Comparison of ENCODE assay signal across 10 cellular contexts in the genomic region with DNA sequence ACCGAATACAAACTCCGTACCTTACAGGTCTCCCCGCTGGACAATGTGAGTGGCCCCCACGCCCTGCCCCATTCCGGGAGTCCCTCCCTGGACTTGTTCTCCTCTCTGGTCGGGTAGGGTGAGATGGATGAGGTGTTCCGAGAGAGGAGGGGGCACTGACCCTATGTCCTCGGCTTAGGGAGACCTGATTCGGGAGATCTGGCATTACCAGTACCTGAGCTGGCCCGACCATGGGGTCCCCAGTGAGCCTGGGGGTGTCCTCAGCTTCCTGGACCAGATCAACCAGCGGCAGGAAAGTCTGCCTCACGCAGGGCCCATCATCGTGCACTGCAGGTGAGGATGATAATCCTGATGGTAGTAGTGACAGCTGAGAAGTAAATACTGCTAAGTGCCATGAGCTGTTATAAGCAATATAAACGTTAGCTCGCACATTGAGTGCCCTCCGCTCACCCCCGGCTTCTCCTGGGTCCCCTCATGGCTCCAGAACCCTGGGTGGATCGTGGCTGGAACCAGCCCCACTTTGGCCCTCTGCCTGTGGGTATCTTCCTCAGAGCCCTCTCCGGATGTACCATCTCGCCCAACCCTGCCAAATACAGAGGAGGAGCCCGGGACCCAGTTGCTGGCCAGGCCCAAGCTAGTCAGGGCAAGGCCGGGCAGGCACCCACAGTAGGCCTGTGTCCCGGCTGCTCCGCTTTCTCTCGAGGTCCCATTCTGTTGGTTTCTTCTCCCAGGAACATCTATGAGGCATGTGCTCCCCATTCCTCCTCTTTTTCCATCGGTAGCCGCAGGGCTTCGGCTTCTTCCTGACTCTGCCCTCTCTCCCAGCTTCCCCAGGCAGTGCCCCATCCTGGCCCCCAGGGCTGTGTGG. TPM values are rescaled to one million over a fixed set of nuclear protein-coding genes. Genes with fewer than 3 reads are reported as not detected.
A peak's percentile ranks its signal among the peaks of the same experiment; 100 is the strongest.
DNase-seq lines count a peak whose midpoint lies in the region; ATAC-seq, FAIRE-seq and TF ChIP-seq lines count a peak whose summit lies in the region.
"Had no signal": no experiment of that assay in that cellular context is flagged by ENCODE, and none has a peak within 500 bp of the region (broad histone marks: within the 10 kb centered on the region; RNA-seq: fewer than 3 reads in every experiment).

No MANE protein-coding gene starts in this region.

- no peaks in the 10 kb centered on the region for H3K27me3 ChIP-seq in breast epithelium
- H3K27me3 ChIP-seq: hepatocyte had no signal

- BruUV-seq in MCF 10A (replicated peaks; lab: Mats Ljungman, UMichigan) = no TSS peak

- H3K27ac ChIP-seq in breast epithelium = peak overlapping the region; percentile 65 to 98
- H3K27ac ChIP-seq in kidney (ENCODE audit: low read depth in 2 of 2, low read length in 2 of 2) = peak overlapping the region in 1 of 2 donors; percentile 51
- peak overlapping the region; percentile 23 for H3K27ac ChIP-seq in substantia nigra (ENCODE audit: low read depth, low read length, poor library complexity, severe bottlenecking)
- H3K27ac ChIP-seq: hepatocyte had no signal

- H3K4me3 ChIP-seq in breast epithelium (no peak overlapping the region), kidney (ENCODE audit: low read length in 2 of 2) (no peak overlapping the region)
- H3K4me3 ChIP-seq: hepatocyte had no signal

- POLR2A ChIA-PET in MCF 10A (lab: Yijun Ruan, JAX) = interaction anchor here (0.6 to 1.5 kb wide), 2 partner anchors 11 to 14 kb away, joined by 3 to 6 read pairs; a partner anchor contains a TSS
- POLR2A ChIA-PET in activated CD4-positive, alpha-beta memory T cell treated with anti-CD3 and anti-CD28 coated beads, Interleukin-2, amount 10 ng/mL, durations not matched to agents 7 days and 5 days (lab: Charles Lee) = interaction anchor here (0.5 to 13.2 kb wide), 23 partner anchors 10 to 422 kb away, joined by 3 to 1188 read pairs (median 7); a partner anchor contains a TSS

- TF ChIP-seq POLR2A in breast epithelium (IDR thresholded peaks at IDR 0.05) = no peak

- DNase-seq in breast epithelium (ENCODE audit: low spot score in 2 of 2) (no peak), MCF 10A (ENCODE audit: unreplicated experiment) (no peak), kidney (peak; percentile 75), substantia nigra (lab: John Stamatoyannopoulos, UW) (no peak), DMS153 (lab: John Stamatoyannopoulos, UW) (no peak), COLO668 (lab: John Stamatoyannopoulos, UW; ENCODE audit: unreplicated experiment) (no peak)
- no peak for DNase-seq in activated CD4-positive, alpha-beta memory T cell treated with anti-CD3 and anti-CD28 coated beads, Interleukin-2, amount 10 ng/mL, durations not matched to agents 7 days and 5 days
- DNase-seq: nucleus accumbens had no signal

- no peaks in the 10 kb centered on the region for H3K9me3 ChIP-seq in breast epithelium
- H3K9me3 ChIP-seq in kidney (ENCODE audit: control insufficient read depth in 1 of 2, low read length in 2 of 2) = no peaks in the 10 kb centered on the region

- H3K36me3 ChIP-seq in breast epithelium (no peaks in the 10 kb centered on the region), kidney (ENCODE audit: control insufficient read depth in 1 of 2, insufficient read depth in 2 of 2, low read length in 2 of 2) (peaks cover 0 to 5% of the 10 kb centered on the region in 2 donors)

- no peak for ATAC-seq in HG03571 (IDR thresholded peaks at IDR 0.05; ENCODE audit: unreplicated experiment)

- peaks cover 4 to 6% of the 10 kb centered on the region in 2 donors for H3K4me1 ChIP-seq in breast epithelium
- peaks cover 9 to 25% of the 10 kb centered on the region in 2 donors for H3K4me1 ChIP-seq in kidney (ENCODE audit: control insufficient read depth in 1 of 2, insufficient read depth in 1 of 2, low read depth in 1 of 2, low read length in 2 of 2)

- no peaks in the 10 kb centered on the region for H3K27me3 Mint-ChIP-seq in MCF 10A (ENCODE audit: insufficient read depth, unreplicated experiment)
- no peaks in the 10 kb centered on the region for H3K27me3 Mint-ChIP-seq in activated CD4-positive, alpha-beta memory T cell treated with anti-CD3 and anti-CD28 coated beads, Interleukin-2, amount 10 ng/mL, durations not matched to agents 7 days and 5 days

- H3K9ac ChIP-seq in kidney (ENCODE audit: low read length in 2 of 2) = no peak overlapping the region

- intact Hi-C loops in breast epithelium (cut with DNase I; ENCODE audit: low total_unique reads) (no loop called here), MCF 10A (cut with micrococcal nuclease) (no loop called here), kidney (cut with DNase I) (no loop called here)

- CTCF ChIA-PET in MCF 10A (lab: Yijun Ruan, JAX) = interaction anchor here (0.6 to 4.1 kb wide), 3 partner anchors 12 to 250 kb away, joined by 3 to 31 read pairs (median 3); no protein-coding TSS in a partner anchor
- CTCF ChIA-PET in activated CD4-positive, alpha-beta memory T cell treated with anti-CD3 and anti-CD28 coated beads, Interleukin-2, amount 10 ng/mL, durations not matched to agents 7 days and 5 days (lab: Charles Lee) = interaction anchor here (0.6 to 12.2 kb wide), 8 partner anchors 10 to 205 kb away, joined by 3 to 465 read pairs (median 8); a partner anchor contains a TSS

- no peaks in the 10 kb centered on the region for H3K9me3 Mint-ChIP-seq in MCF 10A (ENCODE audit: unreplicated experiment)
- no peaks in the 10 kb centered on the region for H3K9me3 Mint-ChIP-seq in activated CD4-positive, alpha-beta memory T cell treated with anti-CD3 and anti-CD28 coated beads, Interleukin-2, amount 10 ng/mL, durations not matched to agents 7 days and 5 days

- no peak for TF ChIP-seq CTCF in breast epithelium (IDR thresholded peaks at IDR 0.05)
- no peak for TF ChIP-seq CTCF in MCF 10A (IDR thresholded peaks at IDR 0.05; ENCODE audit: unreplicated experiment)
- TF ChIP-seq CTCF in kidney (IDR thresholded peaks at IDR 0.05; ENCODE audit: borderline replicate concordance, extremely low read depth, insufficient read depth) = no peak

- FAIRE-seq in kidney (lab: Jason Lieb, UNC) = no peak

- H3K4me3 Mint-ChIP-seq in MCF 10A (ENCODE audit: unreplicated experiment) = no peak overlapping the region
- H3K4me3 Mint-ChIP-seq in activated CD4-positive, alpha-beta memory T cell treated with anti-CD3 and anti-CD28 coated beads, Interleukin-2, amount 10 ng/mL, durations not matched to agents 7 days and 5 days = peak overlapping the region; percentile 88

- no peak overlapping the region for H3K27ac Mint-ChIP-seq in MCF 10A (ENCODE audit: low read depth, unreplicated experiment)
- H3K27ac Mint-ChIP-seq in activated CD4-positive, alpha-beta memory T cell treated with anti-CD3 and anti-CD28 coated beads, Interleukin-2, amount 10 ng/mL, durations not matched to agents 7 days and 5 days = peak overlapping the region; percentile 99

- H3K36me3 Mint-ChIP-seq in MCF 10A (ENCODE audit: insufficient read depth, unreplicated experiment) = peaks cover 12% of the 10 kb centered on the region
- peaks cover 88% of the 10 kb centered on the region for H3K36me3 Mint-ChIP-seq in activated CD4-positive, alpha-beta memory T cell treated with anti-CD3 and anti-CD28 coated beads, Interleukin-2, amount 10 ng/mL, durations not matched to agents 7 days and 5 days (ENCODE audit: low read depth)

- peaks cover 27% of the 10 kb centered on the region for H3K4me1 Mint-ChIP-seq in MCF 10A (ENCODE audit: insufficient read depth, unreplicated experiment)
- peaks cover 99% of the 10 kb centered on the region for H3K4me1 Mint-ChIP-seq in activated CD4-positive, alpha-beta memory T cell treated with anti-CD3 and anti-CD28 coated beads, Interleukin-2, amount 10 ng/mL, durations not matched to agents 7 days and 5 days

RNA-seq across cellular contexts. Expression of a gene that starts 6.8 kb away (rescaled TPM):
- total RNA-seq in breast epithelium = 10 to 100 TPM; 14.7 to 28.0 (median 20.3) TPM
- 10.3 and 13.2 TPM in 2 replicates for total RNA-seq in MCF 10A (2022)
- 100 to 1,000 TPM; 295 to 299 TPM for total RNA-seq in activated CD4-positive, alpha-beta memory T cell treated with anti-CD3 and anti-CD28 coated beads, Interleukin-2, amount 10 ng/mL, durations not matched to agents 7 days and 5 days
- 70.8 TPM for total RNA-seq in kidney
- polyA plus RNA-seq in kidney (ENCODE audit: insufficient read depth, low read depth, low replicate concordance) = 38.0 TPM

RNA-seq across cellular contexts. Expression of a gene that starts 12.5 kb away (rescaled TPM):
- 100 to 1,000 TPM; 194 to 237 (median 221) TPM for total RNA-seq in breast epithelium
- total RNA-seq in MCF 10A (2022) = 249 and 305 TPM in 2 replicates
- total RNA-seq in activated CD4-positive, alpha-beta memory T cell treated with anti-CD3 and anti-CD28 coated beads, Interleukin-2, amount 10 ng/mL, durations not matched to agents 7 days and 5 days = 100 to 1,000 TPM; 194 to 196 TPM
- 141 TPM for total RNA-seq in kidney
- polyA plus RNA-seq in kidney (ENCODE audit: insufficient read depth, low read depth, low replicate concordance) = 222 TPM

RNA-seq across cellular contexts. Expression of a gene that starts 12.7 kb away (rescaled TPM):
- 10 to 100 TPM; 29.6 to 52.0 (median 49.5) TPM for total RNA-seq in breast epithelium
- 66.5 and 93.8 TPM in 2 replicates for total RNA-seq in MCF 10A (2022)
- 10 to 100 TPM; 39.4 to 50.2 TPM for total RNA-seq in activated CD4-positive, alpha-beta memory T cell treated with anti-CD3 and anti-CD28 coated beads, Interleukin-2, amount 10 ng/mL, durations not matched to agents 7 days and 5 days
- 50.3 TPM for total RNA-seq in kidney
- 74.3 TPM for polyA plus RNA-seq in kidney (ENCODE audit: insufficient read depth, low read depth, low replicate concordance)

RNA-seq across cellular contexts. Expression of a gene that starts 14.2 kb away (rescaled TPM):
- 100 to 1,000 TPM; 515 to 824 (median 547) TPM for total RNA-seq in breast epithelium
- total RNA-seq in MCF 10A (2022) = 176 and 196 TPM in 2 replicates
- total RNA-seq in activated CD4-positive, alpha-beta memory T cell treated with anti-CD3 and anti-CD28 coated beads, Interleukin-2, amount 10 ng/mL, durations not matched to agents 7 days and 5 days = 100 to 1,000 TPM; 141 TPM
- total RNA-seq in kidney = 175 TPM
- polyA plus RNA-seq in kidney (ENCODE audit: insufficient read depth, low read depth, low replicate concordance) = 336 TPM

RNA-seq across cellular contexts. Expression of a gene that starts 14.4 kb away (rescaled TPM):
- not detected for total RNA-seq in breast epithelium
- not detected in 2 replicates for total RNA-seq in MCF 10A (2022)
- total RNA-seq in activated CD4-positive, alpha-beta memory T cell treated with anti-CD3 and anti-CD28 coated beads, Interleukin-2, amount 10 ng/mL, durations not matched to agents 7 days and 5 days = not detected
- total RNA-seq in kidney = not detected
- not detected for polyA plus RNA-seq in kidney (ENCODE audit: insufficient read depth, low read depth, low replicate concordance)
- total RNA-seq: hepatocyte had no signal
- polyA plus RNA-seq: hepatocyte had no signal
